ENCODE assay signal across 18 cellular contexts in genomic region chr20:22472386-22472785, GRCh38.
DNase-seq lines count a peak whose midpoint lies in the region; ATAC-seq, FAIRE-seq and TF ChIP-seq lines count a peak whose summit lies in the region.
"Had no signal": no experiment of that assay in that cellular context is flagged by ENCODE, and none has a peak within 500 bp of the region (broad histone marks: within the 10 kb centered on the region; RNA-seq: fewer than 3 reads in every experiment).

No MANE protein-coding gene starts in this region.

- H3K27me3 ChIP-seq in HepG2 (ENCODE audit: control insufficient read depth in 1 of 2, insufficient read depth in 2 of 2, low read length in 2 of 2) (peaks cover 7 to 19% of the 10 kb centered on the region in 2 experiments; a peak in 3 of 5 replicates), right lobe of liver (no peaks in the 10 kb centered on the region), K562 (ENCODE audit: control insufficient read depth in 2 of 2, insufficient read depth in 2 of 2, low read length in 2 of 2) (no peaks in the 10 kb centered on the region)
- H3K27me3 ChIP-seq: BLaER1 treated with 17β-estradiol and CSF1 and Interleukin-3, amounts not matched to agents 10 nM and 100 nM had no signal

- H3K4me1 Mint-ChIP-seq in progenitor cell of endocrine pancreas (ENCODE audit: low read depth) = peaks cover 29% of the 10 kb centered on the region
- no peaks in the 10 kb centered on the region for H3K4me1 Mint-ChIP-seq in activated CD4-positive, alpha-beta T cell treated with anti-CD3 and anti-CD28 coated beads, Interleukin-2, amount 10 ng/mL, durations not matched to agents 24 days and 14 days
- H3K4me1 Mint-ChIP-seq: IgD-negative memory B cell had no signal

- TF ChIP-seq POLR2A in HepG2 (IDR thresholded peaks at IDR 0.05; ENCODE audit: insufficient read depth in 1 of 2, low read depth in 2 of 2, low read length in 2 of 2) = no peak
- no peak for TF ChIP-seq POLR2A in right lobe of liver (IDR thresholded peaks at IDR 0.05)
- TF ChIP-seq POLR2A in K562 (conservative IDR thresholded peaks at IDR 0.05) = no peak

- no peaks in the 10 kb centered on the region for H3K27me3 Mint-ChIP-seq in progenitor cell of endocrine pancreas
- H3K27me3 Mint-ChIP-seq in activated CD4-positive, alpha-beta T cell treated with anti-CD3 and anti-CD28 coated beads, Interleukin-2, amount 10 ng/mL, durations not matched to agents 24 days and 14 days = no peaks in the 10 kb centered on the region
- H3K27me3 Mint-ChIP-seq: CD4-positive, CD25-positive, alpha-beta regulatory T cell had no signal

- H3K27ac Mint-ChIP-seq in progenitor cell of endocrine pancreas = peak overlapping the region; percentile 55
- no peak overlapping the region for H3K27ac Mint-ChIP-seq in activated CD4-positive, alpha-beta T cell treated with anti-CD3 and anti-CD28 coated beads, Interleukin-2, amount 10 ng/mL, durations not matched to agents 24 days and 14 days
- H3K27ac Mint-ChIP-seq: CD4-positive, CD25-positive, alpha-beta regulatory T cell; IgD-negative memory B cell had no signal

- H3K4me2 ChIP-seq in HepG2 (ENCODE audit: low read depth, low read length) (no peak overlapping the region), K562 (ENCODE audit: insufficient read depth, low read length) (no peak overlapping the region)

- H3K79me2 ChIP-seq in HepG2 (ENCODE audit: insufficient read depth, low read length) (no peaks in the 10 kb centered on the region), K562 (ENCODE audit: control insufficient read depth, insufficient read depth, low read length) (no peaks in the 10 kb centered on the region)

- no peak overlapping the region for H3K4me3 Mint-ChIP-seq in progenitor cell of endocrine pancreas (ENCODE audit: low read depth)
- no peak overlapping the region for H3K4me3 Mint-ChIP-seq in activated CD4-positive, alpha-beta T cell treated with anti-CD3 and anti-CD28 coated beads, Interleukin-2, amount 10 ng/mL, durations not matched to agents 24 days and 14 days
- H3K4me3 Mint-ChIP-seq: CD4-positive, CD25-positive, alpha-beta regulatory T cell; IgD-negative memory B cell had no signal

- BruUV-seq in HepG2 (replicated peaks; lab: Mats Ljungman, UMichigan) (no TSS peak), K562 (replicated peaks; lab: Mats Ljungman, UMichigan) (no TSS peak)

- no peaks in the 10 kb centered on the region for H3K36me3 ChIP-seq in HepG2 (replicated peaks in 1 of 2; ENCODE audit: control insufficient read depth in 1 of 2, insufficient read depth in 2 of 2, low read length in 2 of 2)
- H3K36me3 ChIP-seq in right lobe of liver = no peaks in the 10 kb centered on the region
- H3K36me3 ChIP-seq in K562 (ENCODE audit: control insufficient read depth, insufficient read depth, low read length) = no peaks in the 10 kb centered on the region
- H3K36me3 ChIP-seq: BLaER1 treated with 17β-estradiol and CSF1 and Interleukin-3, amounts not matched to agents 10 nM and 100 nM had no signal

- H3K36me3 Mint-ChIP-seq in progenitor cell of endocrine pancreas (ENCODE audit: insufficient read depth) = no peaks in the 10 kb centered on the region
- H3K36me3 Mint-ChIP-seq in activated CD4-positive, alpha-beta T cell treated with anti-CD3 and anti-CD28 coated beads, Interleukin-2, amount 10 ng/mL, durations not matched to agents 24 days and 14 days (ENCODE audit: low read depth) = no peaks in the 10 kb centered on the region
- H3K36me3 Mint-ChIP-seq: CD4-positive, CD25-positive, alpha-beta regulatory T cell; IgD-negative memory B cell had no signal

- H2AFZ ChIP-seq in HepG2 (ENCODE audit: low read length) (no peak overlapping the region), K562 (ENCODE audit: low read depth, low read length) (no peak overlapping the region)

- TF ChIP-seq EP300 in HepG2 (IDR thresholded peaks at IDR 0.05; ENCODE audit: low read depth in 2 of 2, low read length in 2 of 2) (no peak), HepG2 (CRISPR knock-in tag; IDR thresholded peaks at IDR 0.05; ENCODE audit: borderline replicate concordance) (no peak), K562 (IDR thresholded peaks at IDR 0.05; ENCODE audit: low read length) (no peak)

- H3K9me1 ChIP-seq in K562 (ENCODE audit: control insufficient read depth, insufficient read depth, low read length) = no peaks in the 10 kb centered on the region

- CTCF ChIA-PET in HepG2 (lab: Yijun Ruan, JAX; ENCODE audit: low intra/inter-chr PET ratio, low total read pairs) (interaction anchor here (1.3 kb wide), 1 partner anchor 114 kb away, joined by 8 read pairs; no protein-coding TSS in a partner anchor), K562 (lab: Yijun Ruan, JAX; ENCODE audit: low intra/inter-chr PET ratio) (no interaction called here)

- H3K4me3 ChIP-seq in HepG2 (replicated peaks in 1 of 3; ENCODE audit: insufficient read depth in 1 of 3, low read depth in 2 of 3, low read length in 3 of 3) = no peak overlapping the region
- H3K4me3 ChIP-seq in right lobe of liver = no peak overlapping the region
- no peak overlapping the region for H3K4me3 ChIP-seq in K562
- H3K4me3 ChIP-seq: BLaER1 treated with 17β-estradiol and CSF1 and Interleukin-3, amounts not matched to agents 10 nM and 100 nM had no signal

- peak; percentile 77 for TF ChIP-seq CTCF in HepG2 (CRISPR knock-in tag; IDR thresholded peaks at IDR 0.05)
- no peak for TF ChIP-seq CTCF in right lobe of liver (IDR thresholded peaks at IDR 0.05)
- no peak for TF ChIP-seq CTCF in K562 (IDR thresholded peaks at IDR 0.05 in 2 of 3, conservative IDR thresholded peaks at IDR 0.05 in 1 of 3; ENCODE audit: insufficient read depth in 2 of 3, low read depth in 1 of 3, low read length in 3 of 3)
- TF ChIP-seq CTCF in progenitor cell of endocrine pancreas (IDR thresholded peaks at IDR 0.05; ENCODE audit: unreplicated experiment) = no peak

- ATAC-seq in HepG2 = peak; percentile 87
- ATAC-seq in right lobe of liver = no peak
- ATAC-seq in K562 = peak; percentile 54; the same call in 1 of the 3 replicates

- H3K9me3 ChIP-seq in HepG2 (ENCODE audit: low read length) = no peaks in the 10 kb centered on the region
- no peaks in the 10 kb centered on the region for H3K9me3 ChIP-seq in right lobe of liver
- H3K9me3 ChIP-seq in K562 (replicated peaks; ENCODE audit: control insufficient read depth, insufficient read depth, low read depth, low read length) = no peaks in the 10 kb centered on the region

- DNase-seq in HepG2 (ENCODE audit: low spot score) = peak; percentile 61
- no peak for DNase-seq in right lobe of liver
- no peak for DNase-seq in K562 (ENCODE audit: extremely low read depth in 1 of 4, low spot score in 3 of 4)
- DNase-seq in iPS-NIHi7 (ENCODE audit: extremely low spot score) = peak; percentile 56
- no peak for DNase-seq in progenitor cell of endocrine pancreas (ENCODE audit: low spot score, unreplicated experiment)
- DNase-seq in activated naive CD4-positive, alpha-beta T cell treated with Interleukin-2 at 50 U/mL for 16 hours = no peak
- DNase-seq in DMS153 (lab: John Stamatoyannopoulos, UW) = no peak
- no peak for DNase-seq in activated CD4-positive, alpha-beta T cell treated with anti-CD3 and anti-CD28 coated beads, Interleukin-2, amount 10 ng/mL, durations not matched to agents 24 days and 14 days
- DNase-seq: 8988T; AML-193; CD4-positive, CD25-positive, alpha-beta regulatory T cell; DMS79 treated with DMSO at 0.1 percent for 48 hours; GDM1 had no signal

- H3K9ac ChIP-seq in HepG2 (ENCODE audit: insufficient read depth, low read depth, low read length) (no peak overlapping the region), K562 (ENCODE audit: insufficient read depth in 1 of 2, low read depth in 2 of 2, low read length in 2 of 2) (no peak overlapping the region)
- H3K9ac ChIP-seq: BLaER1 treated with 17β-estradiol and CSF1 and Interleukin-3, amounts not matched to agents 10 nM and 100 nM had no signal

- in situ Hi-C loops in HepG2 (cut with HindIII; ENCODE audit: extremely low pct_ligation_motif_present, low pct_unique_long_range_greater_than_20kb) = no loop called here
- in situ Hi-C loops in K562 (cut with MboI) = no loop called here

- intact Hi-C loops in HepG2 (cut with micrococcal nuclease; ENCODE audit: unreplicated experiment) = loop anchor here (5.0 kb wide), 2 partner anchors 115 to 210 kb away; no protein-coding TSS in a partner anchor
- intact Hi-C loops in right lobe of liver (cut with DNase I) = no loop called here
- intact Hi-C loops in K562 (cut with micrococcal nuclease) = loop anchor here (5.0 to 10.0 kb wide), 2 partner anchors 85 to 138 kb away; no protein-coding TSS in a partner anchor
- intact Hi-C loops in activated CD4-positive, alpha-beta T cell treated with anti-CD3 and anti-CD28 coated beads, Interleukin-2, amount 10 ng/mL, durations not matched to agents 24 days and 14 days (cut with micrococcal nuclease) = no loop called here

- FAIRE-seq in HepG2 (lab: Jason Lieb, UNC) = no peak
- FAIRE-seq in K562 (lab: Jason Lieb, UNC) = no peak
- FAIRE-seq: GM12892, GM19239, H54 had no signal

- H4K20me1 ChIP-seq in HepG2 (ENCODE audit: insufficient read depth, low read length) (no peaks in the 10 kb centered on the region), K562 (replicated peaks; ENCODE audit: control insufficient read depth, insufficient read depth, low read length) (no peaks in the 10 kb centered on the region)
- H4K20me1 ChIP-seq: BLaER1 treated with 17β-estradiol and CSF1 and Interleukin-3, amounts not matched to agents 10 nM and 100 nM had no signal

- H3K4me1 ChIP-seq in HepG2 (ENCODE audit: insufficient read depth, low read length) (peaks cover 45% of the 10 kb centered on the region), right lobe of liver (peaks cover 0 to 12% (median 6%) of the 10 kb centered on the region in 4 donors), K562 (replicated peaks in 1 of 2; ENCODE audit: control insufficient read depth in 2 of 2, insufficient read depth in 2 of 2, low read length in 2 of 2) (peaks cover 0 to 3% of the 10 kb centered on the region in 2 experiments; a peak in 2 of 5 replicates)

- H3K27ac ChIP-seq in HepG2 (ENCODE audit: extremely low read length, insufficient read depth, low read length) (no peak overlapping the region), right lobe of liver (no peak overlapping the region), K562 (ENCODE audit: extremely low read depth, low read depth, low read length) (no peak overlapping the region)
- H3K27ac ChIP-seq: BLaER1 treated with 17β-estradiol and CSF1 and Interleukin-3, amounts not matched to agents 10 nM and 100 nM had no signal

- peaks cover 8% of the 10 kb centered on the region for H3K9me3 Mint-ChIP-seq in progenitor cell of endocrine pancreas (ENCODE audit: low read depth)
- H3K9me3 Mint-ChIP-seq in activated CD4-positive, alpha-beta T cell treated with anti-CD3 and anti-CD28 coated beads, Interleukin-2, amount 10 ng/mL, durations not matched to agents 24 days and 14 days = peaks cover 18% of the 10 kb centered on the region

- WGBS in HepG2 (ENCODE audit: low lambda C conversion rate) = 50% methylated on average over 10 of the region's 10 CpGs
- 69% methylated on average over 4 of the region's 10 CpGs for WGBS in right lobe of liver (ENCODE audit: insufficient coverage, low coverage, low lambda C conversion rate, missing lambda C conversion rate)
- 79% methylated on average over 5 of the region's 10 CpGs for whole genome bisulfite sequencing in K562 (ENCODE audit: insufficient coverage, low coverage, missing lambda C conversion rate)

- TF ChIP-seq RAD21 in HepG2 (CRISPR knock-in tag; IDR thresholded peaks at IDR 0.05) (no peak), K562 (CRISPR knock-in tag; conservative IDR thresholded peaks at IDR 0.05 in 1 of 2, IDR thresholded peaks at IDR 0.05 in 1 of 2) (no peak)

- POLR2A ChIA-PET in HepG2 (lab: Yijun Ruan, JAX) = interaction anchor here (0.9 to 1.2 kb wide), 3 partner anchors 17 to 114 kb away, joined by 3 to 4 read pairs (median 4); no protein-coding TSS in a partner anchor
- POLR2A ChIA-PET in K562 (lab: Yijun Ruan, JAX) = no interaction called here

Comparison
In these comparisons a context has a peak if more than half of its experiments do, and no peak if none do; other contexts are left out.
1. ATAC-seq: peak in HepG2 (single experiment) and K562 (single experiment); none in right lobe of liver (0 of 4).
2. DNase-seq: peak in HepG2 (single experiment) and iPS-NIHi7 (single experiment); none in right lobe of liver (0 of 3), K562 (0 of 4), progenitor cell of endocrine pancreas (single experiment), activated naive CD4-positive, alpha-beta T cell treated with Interleukin-2 at 50 U/mL for 16 hours (single experiment), DMS153 (single experiment) and activated CD4-positive, alpha-beta T cell treated with anti-CD3 and anti-CD28 coated beads, Interleukin-2, amount 10 ng/mL, durations not matched to agents 24 days and 14 days (single experiment).
3. intact Hi-C loops: an anchor here in HepG2 (5.0 kb wide) and K562 (5.0 to 10.0 kb wide); none called in right lobe of liver and activated CD4-positive, alpha-beta T cell treated with anti-CD3 and anti-CD28 coated beads, Interleukin-2, amount 10 ng/mL, durations not matched to agents 24 days and 14 days.
4. Of the 241 proteins assayed by ChIP-seq in both HepG2 and K562: peak only in HepG2: CTCF, GATAD2A, JUND, PATZ1, SMC3, STAG1 and 6 more; only in K562: none; in both: none; in neither: 229.